19 cellular contexts compared by ENCODE assay signal in the genomic region with DNA sequence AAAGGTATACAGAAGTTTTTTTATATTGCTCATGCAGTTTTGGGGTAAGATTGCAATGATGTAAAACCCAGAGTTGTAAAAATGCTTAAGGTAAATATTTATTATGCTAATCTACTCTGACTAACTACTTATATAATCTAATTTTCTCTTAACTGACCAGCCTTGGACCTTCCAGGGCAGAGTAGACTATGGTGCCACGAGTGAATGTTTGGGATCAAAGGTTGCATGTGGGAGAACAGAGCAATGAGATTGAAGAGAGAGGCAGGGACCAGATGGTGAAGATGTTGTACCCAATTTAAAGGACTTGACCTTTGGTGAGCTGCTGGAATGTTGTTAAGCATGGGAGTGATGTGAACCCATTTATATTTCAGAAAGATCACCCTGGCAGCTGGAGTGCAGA.
"Had no signal": no experiment of that assay in that cellular context is flagged by ENCODE, and none has a peak within 500 bp of the region (broad histone marks: within the 10 kb centered on the region; RNA-seq: fewer than 3 reads in every experiment).

No MANE protein-coding gene starts in this region.

- H3K27me3 Mint-ChIP-seq: IgD-negative memory B cell had no signal

- H3K36me3 Mint-ChIP-seq: IgD-negative memory B cell had no signal

- H3K4me3 ChIP-seq: K562 had no signal

- H3K4me2 ChIP-seq: KMS-11 had no signal

- ATAC-seq: K562, Panc1 had no signal

- H3K4me3 Mint-ChIP-seq: IgD-negative memory B cell had no signal

- H3K27ac ChIP-seq: KMS-11, RWPE1 had no signal

- DNase-seq: Kasumi-1, MM.1S, NCI-H1092 treated with DMSO at 0.1 percent for 48 hours, NCI-H1436, NCI-H187, NCI-H2029, NCI-H2081 treated with DMSO at 0.1 percent for 48 hours, NCI-H2171, NCI-H446, NCI-H510A, NCI-H524 treated with DMSO at 0.1 percent for 48 hours, NCI-H69, NCI-H774, SHP77 had no signal

- FAIRE-seq: K562 had no signal

- H3K9ac ChIP-seq: KMS-11 had no signal
